Comparison of ENCODE assay signal across 8 cellular contexts in genomic region chr2:65431417-65432226, GRCh38. TPM values are rescaled to one million over a fixed set of nuclear protein-coding genes. Genes with fewer than 3 reads are reported as not detected.
DNase-seq lines count a peak whose midpoint lies in the region; ATAC-seq and TF ChIP-seq lines count a peak whose summit lies in the region.

No MANE protein-coding gene starts in this region.

- peak; percentile 53 for DNase-seq in CD14-positive monocyte (ENCODE audit: low spot score)
- DNase-seq in Peyer's patch, result peak; percentile 57 to 72 (median 65)
- peak; percentile 64 for DNase-seq in glutamatergic neuron
- peak; percentile 47 to 68 (median 67) for DNase-seq in ovary
- no peak for DNase-seq in SHP77 treated with DMSO at 0.1 percent for 48 hours (lab: John Stamatoyannopoulos, UW)

- H3K36me3 ChIP-seq in Peyer's patch (no peaks in the 10 kb centered on the region), ovary (no peaks in the 10 kb centered on the region)

- H3K4me3 Mint-ChIP-seq in CD14-positive monocyte (peak overlapping the region; percentile 96), glutamatergic neuron (ENCODE audit: unreplicated experiment) (peak overlapping the region; percentile 84)
- H3K4me3 Mint-ChIP-seq in activated naive CD4-positive, alpha-beta T cell treated with anti-CD3 and anti-CD28 coated beads, Interleukin-2, amount 50 U/mL, for 24 hours, result peak overlapping the region; percentile 94

- TF ChIP-seq CTCF in CD14-positive monocyte (IDR thresholded peaks at IDR 0.05) (no peak), Peyer's patch (IDR thresholded peaks at IDR 0.05) (no peak), glutamatergic neuron (IDR thresholded peaks at IDR 0.05; ENCODE audit: partially characterized antibody, unreplicated experiment) (no peak), ovary (IDR thresholded peaks at IDR 0.05) (no peak)

- H3K27me3 ChIP-seq in Peyer's patch (no peaks in the 10 kb centered on the region), ovary (no peaks in the 10 kb centered on the region)

- H3K4me1 Mint-ChIP-seq in CD14-positive monocyte, result peaks cover 22% of the 10 kb centered on the region
- H3K4me1 Mint-ChIP-seq in activated naive CD4-positive, alpha-beta T cell treated with anti-CD3 and anti-CD28 coated beads, Interleukin-2, amount 50 U/mL, for 24 hours, result peaks cover 16% of the 10 kb centered on the region
- peaks cover 31% of the 10 kb centered on the region for H3K4me1 Mint-ChIP-seq in glutamatergic neuron (ENCODE audit: low read depth, unreplicated experiment)

- H3K4me1 ChIP-seq in Peyer's patch, result peaks cover 0 to 21% (median 0%) of the 10 kb centered on the region in 4 donors
- peaks cover 4% of the 10 kb centered on the region for H3K4me1 ChIP-seq in ovary (ENCODE audit: insufficient read depth)

- no peak for TF ChIP-seq EP300 in ovary (IDR thresholded peaks at IDR 0.05)

- peak overlapping the region in 6 of 7 donors; percentile 63 to 93 (median 85) for H3K27ac Mint-ChIP-seq in CD14-positive monocyte
- peak overlapping the region; percentile 62 for H3K27ac Mint-ChIP-seq in activated naive CD4-positive, alpha-beta T cell treated with anti-CD3 and anti-CD28 coated beads, Interleukin-2, amount 50 U/mL, for 24 hours
- peak overlapping the region; percentile 91 for H3K27ac Mint-ChIP-seq in glutamatergic neuron (ENCODE audit: unreplicated experiment)

- ATAC-seq in GM19351 (IDR thresholded peaks at IDR 0.05; ENCODE audit: unreplicated experiment), result peak; percentile 38
- peak; percentile 29 for ATAC-seq in HG03520 (IDR thresholded peaks at IDR 0.05; ENCODE audit: unreplicated experiment)

- H3K36me3 Mint-ChIP-seq in CD14-positive monocyte (peaks cover 0 to 19% of the 10 kb centered on the region in 2 donors), glutamatergic neuron (ENCODE audit: unreplicated experiment) (no peaks in the 10 kb centered on the region)
- H3K36me3 Mint-ChIP-seq in activated naive CD4-positive, alpha-beta T cell treated with anti-CD3 and anti-CD28 coated beads, Interleukin-2, amount 50 U/mL, for 24 hours, result no peaks in the 10 kb centered on the region

- no peaks in the 10 kb centered on the region for H3K9me3 ChIP-seq in Peyer's patch
- H3K9me3 ChIP-seq in ovary, result no peaks in the 10 kb centered on the region

- H3K27ac ChIP-seq in Peyer's patch (peak overlapping the region; percentile 77 to 95 (median 90)), ovary (peak overlapping the region; percentile 89 to 91)

- H3K9me3 Mint-ChIP-seq in CD14-positive monocyte (peaks cover 0 to 12% (median 3%) of the 10 kb centered on the region in 7 donors), glutamatergic neuron (ENCODE audit: unreplicated experiment) (peaks cover 22% of the 10 kb centered on the region)
- H3K9me3 Mint-ChIP-seq in activated naive CD4-positive, alpha-beta T cell treated with anti-CD3 and anti-CD28 coated beads, Interleukin-2, amount 50 U/mL, for 24 hours, result no peaks in the 10 kb centered on the region

- H3K27me3 Mint-ChIP-seq in CD14-positive monocyte (ENCODE audit: low read depth in 3 of 3), result peaks cover 43 to 72% (median 57%) of the 10 kb centered on the region in 3 donors
- peaks cover 16% of the 10 kb centered on the region for H3K27me3 Mint-ChIP-seq in activated naive CD4-positive, alpha-beta T cell treated with anti-CD3 and anti-CD28 coated beads, Interleukin-2, amount 50 U/mL, for 24 hours
- H3K27me3 Mint-ChIP-seq in glutamatergic neuron (ENCODE audit: unreplicated experiment), result peaks cover 14% of the 10 kb centered on the region

- intact Hi-C loops in CD14-positive monocyte (cut with micrococcal nuclease), result loop anchor here (5.0 to 10.0 kb wide), 5 partner anchors 64 to 367 kb away; partner anchors contain the start of gene ACTR2 (in 2 of the 2)
- intact Hi-C loops in ovary (cut with DNase I), result loop anchor here in 3 of 4 donors (10.0 kb wide), 2 partner anchors 127 to 167 kb away; no protein-coding TSS in a partner anchor

- H3K4me3 ChIP-seq in Peyer's patch (peak overlapping the region; percentile 70 to 90 (median 78)), ovary (peak overlapping the region; percentile 93)

- WGBS in ovary, 3 donors, result 0 to 1% (median 1%) methylated on average over 68 to 72 of the region's 72 CpGs

- no peak for TF ChIP-seq POLR2A in Peyer's patch (IDR thresholded peaks at IDR 0.05)
- TF ChIP-seq POLR2A in ovary (IDR thresholded peaks at IDR 0.05), result no peak

RNA-seq across cellular contexts. Expression of gene SPRED2, which starts 0.8 kb away (rescaled TPM):
- polyA plus RNA-seq in CD14-positive monocyte, result under 1 TPM; 0.20 to 0.33 TPM
- total RNA-seq in Peyer's patch, result 10 to 100 TPM; 14.9 to 26.9 (median 23.0) TPM
- 54.5 TPM for total RNA-seq in glutamatergic neuron (ENCODE audit: unreplicated experiment)
- total RNA-seq in ovary, result 10 to 100 TPM; 13.1 to 32.9 (median 17.6) TPM
- polyA plus RNA-seq in ovary, result 10 to 100 TPM; 13.9 to 32.0 TPM
